ENCODE assay signal across 13 cellular contexts in genomic region chr3:197495059-197495455, GRCh38.
DNase-seq lines count a peak whose midpoint lies in the region; ATAC-seq, FAIRE-seq and TF ChIP-seq lines count a peak whose summit lies in the region.
"Had no signal": no experiment of that assay in that cellular context is flagged by ENCODE, and none has a peak within 500 bp of the region (broad histone marks: within the 10 kb centered on the region; RNA-seq: fewer than 3 reads in every experiment).

No MANE protein-coding gene starts in this region.

- POLR2A ChIA-PET in H1 (lab: Charles Lee; ENCODE audit: partially characterized antibody) = no interaction called here

- no peaks in the 10 kb centered on the region; a peak in 2 of 8 replicates for H3K36me3 ChIP-seq in H1 (ENCODE audit: control insufficient read depth in 2 of 4, insufficient read depth in 4 of 4, low read length in 3 of 4)

- H3K23ac ChIP-seq in H1 (ENCODE audit: insufficient read length) = no peak overlapping the region

- H3K79me2 ChIP-seq in H1 (ENCODE audit: control insufficient read depth in 1 of 2, insufficient read depth in 2 of 2, low read length in 2 of 2) = no peaks in the 10 kb centered on the region

- no peak for TF ChIP-seq CTCF in GM12865 (IDR thresholded peaks at IDR 0.05; ENCODE audit: insufficient read depth, low read depth, low read length, missing control alignments)
- TF ChIP-seq CTCF in H1 (IDR thresholded peaks at IDR 0.05; ENCODE audit: control extremely low read depth in 1 of 3, insufficient read depth in 1 of 3, low read depth in 1 of 3, low read length in 3 of 3) = no peak
- TF ChIP-seq CTCF in omental fat pad (IDR thresholded peaks at IDR 0.05) = no peak

- H2BK12ac ChIP-seq in H1 (ENCODE audit: low read depth, low read length) = 0 out of 2 replicates have a peak overlapping the region, but pooled peaks have one; percentile 50

- no peak overlapping the region for H2BK15ac ChIP-seq in H1 (ENCODE audit: low read length)

- peaks cover 0 to 2% (median under 1%) of the 10 kb centered on the region in 4 experiments; a peak in 3 of 7 replicates for H3K4me1 ChIP-seq in H1 (replicated peaks in 1 of 4; ENCODE audit: control insufficient read depth in 3 of 4, insufficient read depth in 4 of 4, low read length in 3 of 4)

- no peak overlapping the region for H3K56ac ChIP-seq in H1 (replicated peaks; ENCODE audit: insufficient read length, low read depth, low read length)

- no peak for TF ChIP-seq POLR2A in H1 (IDR thresholded peaks at IDR 0.05; ENCODE audit: control extremely low read depth in 1 of 2, low read depth in 2 of 2, low read length in 2 of 2)

- H2BK120ac ChIP-seq in H1 (replicated peaks; ENCODE audit: low read depth, low read length) = no peak overlapping the region

- 96% methylated on average over 8 of the region's 8 CpGs; no CpG with 5 or more reads in 1 of the 2 experiments for WGBS in H1 (ENCODE audit: extremely low coverage in 1 of 2, insufficient coverage in 1 of 2, insufficient read length in 1 of 2, insufficient replicate concordance in 2 of 2, low coverage in 1 of 2, low lambda C conversion rate in 2 of 2, missing lambda C conversion rate in 1 of 2), 2 experiments

- no peak overlapping the region for H4K5ac ChIP-seq in H1 (ENCODE audit: insufficient read length, low read depth, low read length)

- TF ChIP-seq EP300 in H1 (IDR thresholded peaks at IDR 0.05; ENCODE audit: borderline replicate concordance in 1 of 2, low read depth in 2 of 2, low read length in 2 of 2) = no peak

- no peak overlapping the region for H4K91ac ChIP-seq in H1 (replicated peaks; ENCODE audit: insufficient read length, low read length)

- H3K4me2 ChIP-seq in H1 (ENCODE audit: insufficient read depth in 1 of 2, low read depth in 2 of 2, low read length in 2 of 2) = no peak overlapping the region

- H3K4me3 ChIP-seq in GM12865 (ENCODE audit: low read depth, low read length) = no peak overlapping the region
- no peak overlapping the region for H3K4me3 ChIP-seq in H1 (ENCODE audit: extremely low read depth in 1 of 4, insufficient read depth in 2 of 4, low read depth in 3 of 4, low read length in 4 of 4)

- H3K79me1 ChIP-seq in H1 (ENCODE audit: low read depth, low read length) = no peaks in the 10 kb centered on the region

- CTCF ChIA-PET in H1 (lab: Charles Lee; ENCODE audit: partially characterized antibody) = interaction anchor here (2.0 kb wide), 1 partner anchor 17 kb away, joined by 8 read pairs; no protein-coding TSS in a partner anchor

- no peak overlapping the region for H3K4ac ChIP-seq in H1 (replicated peaks; ENCODE audit: insufficient read length, low read depth, low read length)

- no peaks in the 10 kb centered on the region for H3K23me2 ChIP-seq in H1 (ENCODE audit: low read depth, low read length)

- H2BK5ac ChIP-seq in H1 (ENCODE audit: low read depth, low read length) = no peak overlapping the region

- H4K20me1 ChIP-seq in H1 (replicated peaks in 1 of 2; ENCODE audit: control insufficient read depth in 1 of 2, insufficient read depth in 2 of 2, low read length in 2 of 2) = no peaks in the 10 kb centered on the region

- no peak overlapping the region for H2AK5ac ChIP-seq in H1 (ENCODE audit: low read depth, low read length)

- no peak overlapping the region for H3K9ac ChIP-seq in H1 (replicated peaks in 1 of 4; ENCODE audit: extremely low read depth in 1 of 4, low read depth in 3 of 4, low read length in 3 of 4)

- no peak for FAIRE-seq in H1 (lab: Jason Lieb, UNC)
- FAIRE-seq: urothelium cell line had no signal

- H2AFZ ChIP-seq in H1 (ENCODE audit: low read length) = no peak overlapping the region

- H4K8ac ChIP-seq in H1 (ENCODE audit: extremely low read depth, insufficient read depth, low read length) = no peak overlapping the region

- no peaks in the 10 kb centered on the region for H3K27me3 ChIP-seq in H1 (replicated peaks in 1 of 4; ENCODE audit: control insufficient read depth in 3 of 4, extremely low read depth in 1 of 4, insufficient read depth in 3 of 4, low read length in 3 of 4)

- peaks cover 0 to 8% of the 10 kb centered on the region in 2 experiments; a peak in 1 of 4 replicates for H3K9me3 ChIP-seq in H1 (ENCODE audit: insufficient read depth in 2 of 2, low read depth in 1 of 2, low read length in 1 of 2)

- H3K27ac ChIP-seq in H1 (ENCODE audit: low read depth, low read length) = no peak overlapping the region

- H2BK20ac ChIP-seq in H1 (ENCODE audit: low read length) = no peak overlapping the region

- peak; percentile 49 for ATAC-seq in HG02798 (IDR thresholded peaks at IDR 0.05; ENCODE audit: poor library complexity, unreplicated experiment)
- peak; percentile 5 for ATAC-seq in omental fat pad (ENCODE audit: low FRiP score)
- ATAC-seq in GM19467 (IDR thresholded peaks at IDR 0.05; ENCODE audit: unreplicated experiment) = no peak
- ATAC-seq in HG03571 (IDR thresholded peaks at IDR 0.05; ENCODE audit: unreplicated experiment) = no peak
- ATAC-seq: activated CD8-positive, alpha-beta memory T cell treated with anti-CD3 and anti-CD28 coated beads, Interleukin-2, amount 10 ng/mL, durations not matched to agents 7 days and 5 days had no signal

- no peak for TF ChIP-seq RAD21 in H1 (IDR thresholded peaks at IDR 0.05 in 1 of 2, conservative IDR thresholded peaks at IDR 0.05 in 1 of 2; ENCODE audit: low read depth in 2 of 2, low read length in 2 of 2)

- H3K14ac ChIP-seq in H1 (ENCODE audit: insufficient read length) = no peak overlapping the region

- DNase-seq in GM12865 (ENCODE audit: low read depth) (peak; percentile 70), H1 (ENCODE audit: low read depth in 1 of 2, low spot score in 2 of 2) (no peak), omental fat pad (ENCODE audit: low spot score) (no peak), HuH-7.5 (ENCODE audit: low spot score) (no peak), NCI-H526 treated with DMSO at 0.1 percent for 48 hours (lab: John Stamatoyannopoulos, UW) (no peak)
- DNase-seq: activated CD8-positive, alpha-beta memory T cell treated with anti-CD3 and anti-CD28 coated beads, Interleukin-2, amount 10 ng/mL, durations not matched to agents 7 days and 5 days; activated gamma-delta T cell treated with Interleukin-2 at 50 U/mL for 16 hours; NCI-H510A; stimulated activated naive CD4-positive, alpha-beta T cell had no signal

- no peak overlapping the region for H3K18ac ChIP-seq in H1 (ENCODE audit: extremely low read depth, low read length)

TF ChIP-seq in H1, 55 proteins besides CTCF, POLR2A, EP300 and RAD21:
- no peak for TF ChIP-seq RXRA (IDR thresholded peaks at IDR 0.05; ENCODE audit: insufficient read depth, low read depth, low read length)
- TF ChIP-seq HDAC2 (IDR thresholded peaks at IDR 0.05; ENCODE audit: borderline replicate concordance in 1 of 2, low read depth in 2 of 2, low read length in 2 of 2) = no peak
- TF ChIP-seq NRF1 (IDR thresholded peaks at IDR 0.05; ENCODE audit: low read depth, low read length) = no peak
- TF ChIP-seq SP2 (IDR thresholded peaks at IDR 0.05; ENCODE audit: low read length) = no peak
- TF ChIP-seq SAP30 (IDR thresholded peaks at IDR 0.05; ENCODE audit: insufficient read depth, insufficient replicate concordance, low read length) = no peak
- no peak for TF ChIP-seq CEBPB (IDR thresholded peaks at IDR 0.05; ENCODE audit: low read depth, low read length)
- no peak for TF ChIP-seq KDM4A (IDR thresholded peaks at IDR 0.05; ENCODE audit: low read depth, low read length, severe bottlenecking)
- no peak for TF ChIP-seq SUZ12 (IDR thresholded peaks at IDR 0.05; ENCODE audit: low read length)
- TF ChIP-seq TBP (IDR thresholded peaks at IDR 0.05; ENCODE audit: low read depth, low read length) = no peak
- TF ChIP-seq RBBP5 (IDR thresholded peaks at IDR 0.05; ENCODE audit: borderline replicate concordance, low read depth, low read length) = no peak

Comparison
In these comparisons a context has a peak if more than half of its experiments do, and no peak if none do; other contexts are left out.
1. ATAC-seq: peak in HG02798 (single experiment) and omental fat pad (single experiment); none in GM19467 (single experiment) and HG03571 (single experiment).